In genomic region chr13:112696869-112697465, GRCh38 we compare ENCODE assay signal across 1 cellular context.
TF ChIP-seq lines count a peak whose summit lies in the region.

No MANE protein-coding gene starts in this region.

TF ChIP-seq in H1, 55 proteins besides CTCF, POLR2A, EP300 and RAD21:
- TF ChIP-seq HDAC6 (IDR thresholded peaks at IDR 0.05; ENCODE audit: low read depth, low read length) = no peak
- no peak for TF ChIP-seq CBX8 (IDR thresholded peaks at IDR 0.05; ENCODE audit: borderline replicate concordance, low read depth, low read length)
- TF ChIP-seq TBP (IDR thresholded peaks at IDR 0.05; ENCODE audit: low read depth, low read length) = no peak
- TF ChIP-seq SP4 (IDR thresholded peaks at IDR 0.05; ENCODE audit: low read length) = no peak
- TF ChIP-seq TCF12 (IDR thresholded peaks at IDR 0.05; ENCODE audit: low read depth, low read length) = no peak
- no peak for TF ChIP-seq SRF (IDR thresholded peaks at IDR 0.05; ENCODE audit: low read depth, low read length)
- no peak for TF ChIP-seq MAX (IDR thresholded peaks at IDR 0.05)
- TF ChIP-seq KDM1A (IDR thresholded peaks at IDR 0.05; ENCODE audit: borderline replicate concordance, low read length) = no peak
- no peak for TF ChIP-seq POLR2AphosphoS5 (IDR thresholded peaks at IDR 0.05; ENCODE audit: low read depth, low read length)
- no peak for TF ChIP-seq RBBP5 (IDR thresholded peaks at IDR 0.05; ENCODE audit: borderline replicate concordance, low read depth, low read length)
- TF ChIP-seq SIRT6 (IDR thresholded peaks at IDR 0.05; ENCODE audit: low read length) = no peak
